Comparison of ENCODE assay signal across 8 cellular contexts in the genomic region with DNA sequence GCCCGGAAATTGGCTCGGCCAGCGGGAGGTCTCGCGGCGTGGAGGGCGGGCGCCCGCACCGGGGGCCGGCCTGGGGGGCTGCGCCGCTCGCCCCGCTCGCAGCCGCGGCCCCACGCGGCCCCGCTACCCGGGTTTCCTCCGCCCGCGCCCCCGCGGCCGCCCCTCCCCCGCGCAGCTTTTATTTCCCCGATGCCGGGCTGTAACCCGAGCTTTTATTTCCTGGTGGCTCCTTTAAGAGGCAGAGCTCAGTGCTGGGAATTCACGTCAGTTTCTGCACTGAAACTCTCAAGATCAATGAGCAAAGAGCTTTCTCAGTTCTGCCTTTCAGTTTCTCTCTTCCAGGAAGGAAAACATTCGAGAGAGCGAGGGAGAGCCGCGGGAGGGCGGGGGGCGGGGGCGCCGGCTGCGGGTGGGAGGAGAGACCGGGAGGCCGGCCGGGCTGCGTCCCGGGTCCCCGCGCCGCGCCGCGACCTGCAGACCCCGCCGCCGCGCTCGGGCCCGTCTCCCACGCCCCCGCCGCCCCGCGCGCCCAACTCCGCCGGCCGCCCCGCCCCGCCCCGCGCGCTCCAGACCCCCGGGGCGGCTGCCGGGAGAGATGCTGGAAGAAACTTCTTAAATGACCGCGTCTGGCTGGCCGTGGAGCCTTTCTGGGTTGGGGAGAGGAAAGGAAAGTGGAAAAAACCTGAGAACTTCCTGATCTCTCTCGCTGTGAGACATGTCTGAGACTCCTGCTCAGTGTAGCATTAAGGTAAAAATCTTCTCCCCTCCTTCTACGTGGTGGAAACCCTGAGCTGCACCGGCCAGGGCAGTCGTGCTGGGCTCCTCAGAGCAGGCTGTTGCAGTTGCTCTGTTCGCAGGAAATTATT. TPM values are rescaled to one million over a fixed set of nuclear protein-coding genes. Genes with fewer than 3 reads are reported as not detected.
DNase-seq lines count a peak whose midpoint lies in the region; ATAC-seq and TF ChIP-seq lines count a peak whose summit lies in the region.

A gene (plus strand): TSS at position 262 of the 866 bp plus-strand sequence. CDS start 454 bp downstream, at position 716.

- DNase-seq in GM12864 (ENCODE audit: low read depth) (peak; percentile 94), NCI-H1092 (lab: John Stamatoyannopoulos, UW) (peak; percentile 80), T-helper 1 cell (peak; percentile 10 to 94 (median 48)), amniotic epithelial cell (ENCODE audit: low read depth) (peak; percentile 94), left cardiac atrium (peak; percentile 78), posterior vena cava (ENCODE audit: low spot score) (peak; percentile 90), ureter (ENCODE audit: low spot score) (peak; percentile 61)

- intact Hi-C loops in left cardiac atrium (cut with DNase I) (loop anchor here in 1 of 2 donors (5.0 to 10.0 kb wide), 2 partner anchors 103 to 215 kb away; no protein-coding TSS in a partner anchor), posterior vena cava (cut with DNase I) (loop anchor here (5.0 to 10.0 kb wide), 4 partner anchors 65 to 238 kb away; no protein-coding TSS in a partner anchor)

- no peak for TF ChIP-seq CTCF in GM12864 (IDR thresholded peaks at IDR 0.05; ENCODE audit: low read depth, low read length, missing control alignments)

- H3K4me3 ChIP-seq in GM12864 (ENCODE audit: low read depth, low read length) = peak within 1 kb of the TSS; percentile 62

- ATAC-seq in HG02588 (IDR thresholded peaks at IDR 0.05; ENCODE audit: unreplicated experiment) (peak; percentile 46), left cardiac atrium (peak; percentile 51 to 53)

RNA-seq across cellular contexts. Expression of the gene that starts here (rescaled TPM):
- 10 to 100 TPM; 12.1 to 20.2 TPM for total RNA-seq in left cardiac atrium
- total RNA-seq in posterior vena cava = 10 to 100 TPM; 60.3 to 65.7 TPM
- 97.4 TPM for total RNA-seq in ureter

Comparison
In these comparisons a context has a peak if more than half of its experiments do, and no peak if none do; other contexts are left out.
1. Peak in every context shown above with its lines: DNase-seq, ATAC-seq and H3K4me3 ChIP-seq.